ENCODE assay signal across 3 cellular contexts in genomic region chr1:230598745-230599144, GRCh38.
"Had no signal": no experiment of that assay in that cellular context is flagged by ENCODE, and none has a peak within 500 bp of the region (broad histone marks: within the 10 kb centered on the region; RNA-seq: fewer than 3 reads in every experiment).

No MANE protein-coding gene starts in this region.

- ATAC-seq: GM12878 had no signal

- H3K4me3 ChIP-seq: GM12878 had no signal

- DNase-seq: GDM1, GF-D8 had no signal
